In the genomic region with DNA sequence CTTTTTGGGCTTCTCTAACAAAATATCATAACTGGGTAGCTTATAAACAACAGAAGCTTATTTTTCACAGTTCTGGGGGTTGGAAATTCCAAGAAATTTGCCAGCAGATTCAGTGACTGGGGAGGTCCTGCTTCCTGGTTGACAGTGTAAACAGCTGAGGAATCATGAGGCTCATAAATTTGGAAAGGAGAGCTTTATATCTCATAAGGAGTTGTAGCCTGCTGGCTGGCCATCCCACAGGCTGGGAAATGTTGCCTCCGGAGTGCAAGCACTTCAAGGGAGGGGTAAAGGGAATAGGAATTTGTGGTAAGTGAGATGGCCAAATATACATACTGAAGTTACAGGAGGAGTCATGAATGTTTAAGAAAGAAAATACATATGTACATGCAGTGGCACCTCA, we compare ENCODE assay signal across 16 cellular contexts.
"Had no signal": no experiment of that assay in that cellular context is flagged by ENCODE, and none has a peak within 500 bp of the region (broad histone marks: within the 10 kb centered on the region; RNA-seq: fewer than 3 reads in every experiment).

No MANE protein-coding gene starts in this region.

- FAIRE-seq: endometrium had no signal

- H3K9me3 ChIP-seq: gastroesophageal sphincter, thyroid gland, upper lobe of right lung had no signal

- H2AFZ ChIP-seq: neural progenitor cell had no signal

- H3K27me3 ChIP-seq: gastroesophageal sphincter, neural progenitor cell, thyroid gland, upper lobe of right lung had no signal

- ATAC-seq: gastroesophageal sphincter, left ventricle myocardium superior, upper lobe of right lung had no signal

- H3K27ac ChIP-seq: gastroesophageal sphincter, neural progenitor cell, thyroid gland, upper lobe of right lung, VCaP had no signal

- H3K4me2 ChIP-seq: neural progenitor cell had no signal

- H3K4me3 ChIP-seq: gastroesophageal sphincter, neural progenitor cell, thyroid gland, upper lobe of right lung had no signal

- DNase-seq: activated CD4-positive, alpha-beta memory T cell treated with anti-CD3 and anti-CD28 coated beads, Interleukin-2, amount 10 ng/mL, durations not matched to agents 7 days and 5 days; activated CD4-positive, alpha-beta T cell treated with anti-CD3 and anti-CD28 coated beads, Interleukin-2, amount 10 ng/mL, durations not matched to agents 24 days and 14 days; activated effector memory CD4-positive, alpha-beta T cell treated with anti-CD3 and anti-CD28 coated beads, Interleukin-2, amount 50 U/mL, for 16 hours; anterior cingulate cortex; effector CD4-positive, alpha-beta T cell; head of caudate nucleus; hypothalamus; left ventricle myocardium superior; stimulated activated CD4-positive, alpha-beta T cell treated with anti-CD3 and anti-CD28 coated beads, Interleukin-12 subunit alpha, Interleukin-12 subunit beta, amount 100 ng/mL, for 4 hours; substantia nigra; thyroid gland; upper lobe of right lung had no signal

- H3K9ac ChIP-seq: neural progenitor cell had no signal

- H3K36me3 ChIP-seq: gastroesophageal sphincter, neural progenitor cell, thyroid gland, upper lobe of right lung had no signal

- H3K4me1 ChIP-seq: neural progenitor cell, thyroid gland, upper lobe of right lung had no signal
